In genomic region chr3:168443967-168444366, GRCh38 we compare ENCODE assay signal across 27 cellular contexts.
"Had no signal": no experiment of that assay in that cellular context is flagged by ENCODE, and none has a peak within 500 bp of the region (broad histone marks: within the 10 kb centered on the region; RNA-seq: fewer than 3 reads in every experiment).

No MANE protein-coding gene starts in this region.

- H3K27me3 Mint-ChIP-seq: natural killer cell treated with Interleukin-12 subunit alpha and Interleukin-12 subunit beta and Interleukin-15 and Interleukin-18, amount 100 ng/mL, for 72 hours; progenitor cell of endocrine pancreas; stimulated activated naive B cell treated with anti-CD40 and anti-IgM and Interleukin-4, amounts not matched to agents 10 μg/mL and 1 μg/mL and 100 μg/mL, for 72 hours; stimulated activated naive CD8-positive, alpha-beta T cell treated with anti-CD3 and anti-CD28 coated beads, Interleukin-15, Interleukin-2, amounts not matched to agents 100 ng/mL and 50 ng/mL, for 24 hours had no signal

- H3K9me3 ChIP-seq: neutrophil, pancreas, psoas muscle, right lobe of liver, sigmoid colon, stomach, thoracic aorta, thyroid gland, tibial nerve, upper lobe of left lung, vagina had no signal

- H3K4me3 Mint-ChIP-seq: natural killer cell treated with Interleukin-12 subunit alpha and Interleukin-12 subunit beta and Interleukin-15 and Interleukin-18, amount 100 ng/mL, for 72 hours; nephron progenitor cell; neural crest cell; stimulated activated effector memory CD8-positive, alpha-beta T cell treated with anti-CD3 and anti-CD28 coated beads, Interleukin-12 subunit alpha, Interleukin-12 subunit beta, amount 100 ng/mL, for 72 hours; stimulated activated naive B cell treated with anti-CD40 and anti-IgM and Interleukin-4, amounts not matched to agents 10 μg/mL and 1 μg/mL and 100 μg/mL, for 72 hours; stimulated activated naive CD8-positive, alpha-beta T cell treated with anti-CD3 and anti-CD28 coated beads, Interleukin-15, Interleukin-2, amounts not matched to agents 100 ng/mL and 50 ng/mL, for 24 hours had no signal

- ATAC-seq: natural killer cell treated with Interleukin-12 subunit alpha and Interleukin-12 subunit beta and Interleukin-15 and Interleukin-18, amount 100 ng/mL, for 72 hours; pancreas; psoas muscle; right cardiac atrium; right lobe of liver; stimulated activated effector memory CD8-positive, alpha-beta T cell treated with anti-CD3 and anti-CD28 coated beads, Interleukin-12 subunit alpha, Interleukin-12 subunit beta, amount 100 ng/mL, for 72 hours; stimulated activated naive B cell treated with anti-CD40 and anti-IgM and Interleukin-4, amounts not matched to agents 10 μg/mL and 1 μg/mL and 100 μg/mL, for 72 hours had no signal

- H3K4me1 ChIP-seq: pancreas, psoas muscle, right lobe of liver, sigmoid colon, stomach, thyroid gland, tibial nerve, upper lobe of left lung, vagina had no signal

- H3K4me1 Mint-ChIP-seq: stimulated activated effector memory CD8-positive, alpha-beta T cell treated with anti-CD3 and anti-CD28 coated beads, Interleukin-12 subunit alpha, Interleukin-12 subunit beta, amount 100 ng/mL, for 72 hours; stimulated activated naive B cell treated with anti-CD40 and anti-IgM and Interleukin-4, amounts not matched to agents 10 μg/mL and 1 μg/mL and 100 μg/mL, for 72 hours had no signal

- H3K4me3 ChIP-seq: pancreas, psoas muscle, right lobe of liver, sigmoid colon, stomach, thoracic aorta, thyroid gland, tibial nerve, upper lobe of left lung, vagina had no signal

- H3K9me3 Mint-ChIP-seq: nephron progenitor cell; neural crest cell; stimulated activated naive B cell treated with anti-CD40 and anti-IgM and Interleukin-4, amounts not matched to agents 10 μg/mL and 1 μg/mL and 100 μg/mL, for 72 hours; stimulated activated naive CD8-positive, alpha-beta T cell treated with anti-CD3 and anti-CD28 coated beads, Interleukin-15, Interleukin-2, amounts not matched to agents 100 ng/mL and 50 ng/mL, for 24 hours had no signal

- H3K36me3 Mint-ChIP-seq: natural killer cell treated with Interleukin-12 subunit alpha and Interleukin-12 subunit beta and Interleukin-15 and Interleukin-18, amount 100 ng/mL, for 72 hours; stimulated activated effector memory CD8-positive, alpha-beta T cell treated with anti-CD3 and anti-CD28 coated beads, Interleukin-12 subunit alpha, Interleukin-12 subunit beta, amount 100 ng/mL, for 72 hours; stimulated activated naive B cell treated with anti-CD40 and anti-IgM and Interleukin-4, amounts not matched to agents 10 μg/mL and 1 μg/mL and 100 μg/mL, for 72 hours had no signal

- H3K27ac ChIP-seq: neutrophil, pancreas, psoas muscle, right lobe of liver, sigmoid colon, stomach, thoracic aorta, thyroid gland, tibial nerve, upper lobe of left lung, vagina had no signal

- H3K27me3 ChIP-seq: neutrophil, pancreas, right lobe of liver, sigmoid colon, stomach, thyroid gland, tibial nerve, upper lobe of left lung, vagina had no signal

- H3K36me3 ChIP-seq: neutrophil, pancreas, right lobe of liver, sigmoid colon, stomach, thoracic aorta, thyroid gland, tibial nerve, upper lobe of left lung, vagina had no signal

- H3K27ac Mint-ChIP-seq: natural killer cell treated with Interleukin-12 subunit alpha and Interleukin-12 subunit beta and Interleukin-15 and Interleukin-18, amount 100 ng/mL, for 72 hours; nephron progenitor cell; progenitor cell of endocrine pancreas; stimulated activated effector memory CD8-positive, alpha-beta T cell treated with anti-CD3 and anti-CD28 coated beads, Interleukin-12 subunit alpha, Interleukin-12 subunit beta, amount 100 ng/mL, for 72 hours; stimulated activated naive B cell treated with anti-CD40 and anti-IgM and Interleukin-4, amounts not matched to agents 10 μg/mL and 1 μg/mL and 100 μg/mL, for 72 hours; stimulated activated naive CD8-positive, alpha-beta T cell treated with anti-CD3 and anti-CD28 coated beads, Interleukin-15, Interleukin-2, amounts not matched to agents 100 ng/mL and 50 ng/mL, for 24 hours had no signal

- DNase-seq: nephron progenitor cell; nucleus accumbens; pancreas; psoas muscle; right cardiac atrium; right lobe of liver; sigmoid colon; small intestine; stimulated activated CD4-positive, alpha-beta T cell treated with anti-CD3 and anti-CD28 coated beads, Interleukin-15, amount 100 ng/mL, for 24 hours; stimulated activated CD4-positive, alpha-beta T cell treated with anti-CD3 and anti-CD28 coated beads, Interleukin-2, amount 100 ng/mL, for 24 hours; stimulated activated CD4-positive, alpha-beta T cell treated with anti-CD3 and anti-CD28 coated beads, Interleukin-2, amount 100 ng/mL, for 48 hours; stimulated activated CD4-positive, alpha-beta T cell treated with anti-CD3 and anti-CD28 coated beads, Interleukin-4, amount 100 ng/mL, for 24 hours; stimulated activated naive B cell treated with anti-CD40 and anti-IgM and Interleukin-4, amounts not matched to agents 10 μg/mL and 1 μg/mL and 100 μg/mL, for 72 hours; stimulated activated naive CD4-positive, alpha-beta T cell treated with Interleukin-2 at 50 U/mL for 16 hours; stomach; thyroid gland; trophoblast cell; upper lobe of left lung had no signal
